Comparison of ENCODE assay signal across 9 cellular contexts in genomic region chr7:47435889-47436312, GRCh38.
DNase-seq lines count a peak whose midpoint lies in the region; ATAC-seq and TF ChIP-seq lines count a peak whose summit lies in the region.
"Had no signal": no experiment of that assay in that cellular context is flagged by ENCODE, and none has a peak within 500 bp of the region (broad histone marks: within the 10 kb centered on the region; RNA-seq: fewer than 3 reads in every experiment).

No MANE protein-coding gene starts in this region.

- no peaks in the 10 kb centered on the region for H3K9me3 Mint-ChIP-seq in type B pancreatic cell
- H3K9me3 Mint-ChIP-seq: activated naive CD4-positive, alpha-beta T cell treated with anti-CD3 and anti-CD28 coated beads, Interleukin-2, amount 50 U/mL, for 24 hours had no signal

- no peak for ATAC-seq in GM21576 (IDR thresholded peaks at IDR 0.05; ENCODE audit: unreplicated experiment)
- no peak for ATAC-seq in HG02571 (IDR thresholded peaks at IDR 0.05; ENCODE audit: unreplicated experiment)

- no peak overlapping the region for H3K27ac Mint-ChIP-seq in type B pancreatic cell
- H3K27ac Mint-ChIP-seq: activated naive CD4-positive, alpha-beta T cell treated with anti-CD3 and anti-CD28 coated beads, Interleukin-2, amount 50 U/mL, for 24 hours had no signal

- peaks cover 9% of the 10 kb centered on the region for H3K4me1 Mint-ChIP-seq in type B pancreatic cell (ENCODE audit: unreplicated experiment)
- H3K4me1 Mint-ChIP-seq: activated naive CD4-positive, alpha-beta T cell treated with anti-CD3 and anti-CD28 coated beads, Interleukin-2, amount 50 U/mL, for 24 hours had no signal

- TF ChIP-seq CTCF in cardiac fibroblast (IDR thresholded peaks at IDR 0.05; ENCODE audit: low read depth, low read length) = peak; percentile 80
- TF ChIP-seq CTCF in type B pancreatic cell (conservative IDR thresholded peaks at IDR 0.05) = peak; percentile 83

- peaks cover 35% of the 10 kb centered on the region for H3K36me3 Mint-ChIP-seq in type B pancreatic cell
- H3K36me3 Mint-ChIP-seq: activated naive CD4-positive, alpha-beta T cell treated with anti-CD3 and anti-CD28 coated beads, Interleukin-2, amount 50 U/mL, for 24 hours had no signal

- DNase-seq in NCI-H2081 (lab: John Stamatoyannopoulos, UW) = peak; percentile 39 to 62
- DNase-seq in NCI-H2081 treated with DMSO at 0.1 percent for 48 hours (lab: John Stamatoyannopoulos, UW) = no peak
- DNase-seq in NCI-H1694 treated with DMSO at 0.1 percent for 48 hours (lab: John Stamatoyannopoulos, UW) = peak; percentile 36
- DNase-seq in cardiac fibroblast (ENCODE audit: low read depth in 2 of 2) = peak; percentile 88 to 91
- peak; percentile 90 for DNase-seq in left kidney (ENCODE audit: low read depth, low spot score)
- no peak for DNase-seq in type B pancreatic cell (ENCODE audit: extremely low spot score, unreplicated experiment)

- H3K4me3 Mint-ChIP-seq in type B pancreatic cell = no peak overlapping the region
- H3K4me3 Mint-ChIP-seq: activated naive CD4-positive, alpha-beta T cell treated with anti-CD3 and anti-CD28 coated beads, Interleukin-2, amount 50 U/mL, for 24 hours had no signal

- no peak overlapping the region for H3K4me3 ChIP-seq in cardiac fibroblast (replicated peaks in 1 of 2; ENCODE audit: low read depth in 2 of 2, low read length in 2 of 2)

- no peaks in the 10 kb centered on the region for H3K27me3 Mint-ChIP-seq in type B pancreatic cell
- H3K27me3 Mint-ChIP-seq: activated naive CD4-positive, alpha-beta T cell treated with anti-CD3 and anti-CD28 coated beads, Interleukin-2, amount 50 U/mL, for 24 hours had no signal

Comparison
In these comparisons a context has a peak if more than half of its experiments do, and no peak if none do; other contexts are left out.
1. DNase-seq: peak in NCI-H2081 (2 of 2), NCI-H1694 treated with DMSO at 0.1 percent for 48 hours (single experiment), cardiac fibroblast (2 of 2) and left kidney (single experiment); none in NCI-H2081 treated with DMSO at 0.1 percent for 48 hours (single experiment) and type B pancreatic cell (single experiment).